8 cellular contexts compared by ENCODE assay signal in genomic region chr13:94548382-94549240, GRCh38. TPM values are rescaled to one million over a fixed set of nuclear protein-coding genes. Genes with fewer than 3 reads are reported as not detected.
A peak's percentile ranks its signal among the peaks of the same experiment; 100 is the strongest.
DNase-seq lines count a peak whose midpoint lies in the region; ATAC-seq and FAIRE-seq lines count a peak whose summit lies in the region.

No MANE protein-coding gene starts in this region.

- WGBS in adipose tissue, 3 donors, result 11% methylated on average over 25 of the region's 25 CpGs
- 11% methylated on average over 25 of the region's 25 CpGs for WGBS in right cardiac atrium

- no peak for FAIRE-seq in GM19239 (lab: Jason Lieb, UNC)

- H3K4me3 ChIP-seq in right cardiac atrium (ENCODE audit: low read length), result peak overlapping the region; percentile 84

- H3K27me3 ChIP-seq in right cardiac atrium (ENCODE audit: control insufficient read depth, insufficient read depth), result no peaks in the 10 kb centered on the region

- ATAC-seq in HG03196 (IDR thresholded peaks at IDR 0.05; ENCODE audit: unreplicated experiment) (peak; percentile 59), right cardiac atrium (peak; percentile 60 to 62)

- H3K27ac ChIP-seq in adipose tissue (ENCODE audit: low read depth, low read length) (peak overlapping the region; percentile 2), right cardiac atrium (ENCODE audit: low read length) (peak overlapping the region; percentile 74)

- no peaks in the 10 kb centered on the region for H3K9me3 ChIP-seq in right cardiac atrium (ENCODE audit: control insufficient read depth, low read length)

- intact Hi-C loops in right cardiac atrium (cut with DNase I), result loop anchor here in 1 of 4 donors (10.0 kb wide), 1 partner anchor 46 kb away; the partner anchor contains the start of gene TGDS

- DNase-seq in COLO668 (lab: John Stamatoyannopoulos, UW; ENCODE audit: unreplicated experiment) (peak; percentile 94), GM19239 (ENCODE audit: insufficient read length, low spot score) (peak; percentile 2), NOMO-1 treated with DMSO at 0.1 percent for 48 hours (lab: John Stamatoyannopoulos, UW; ENCODE audit: unreplicated experiment) (peak; percentile 19), right cardiac atrium (peak in 1 of 3 donors; percentile 83), pulmonary artery endothelial cell (ENCODE audit: low read depth, low spot score) (peak; percentile 3), NCI-H2196 treated with DMSO at 0.1 percent for 48 hours (lab: John Stamatoyannopoulos, UW; ENCODE audit: unreplicated experiment) (no peak)

- no peaks in the 10 kb centered on the region for H3K4me1 ChIP-seq in right cardiac atrium (ENCODE audit: control insufficient read depth, insufficient read depth, low read length)

RNA-seq across cellular contexts. Expression of gene TGDS, which starts 47.3 kb away (rescaled TPM):
- 10 to 100 TPM in 2 of 3 donors, 1 to 10 TPM in 1; 5.2 to 17.7 (median 11.1) TPM for polyA plus RNA-seq in adipose tissue
- total RNA-seq in right cardiac atrium, result 1 to 10 TPM; 5.2 to 5.8 (median 5.5) TPM
- 4.9 TPM for polyA plus RNA-seq in right cardiac atrium
- total RNA-seq in pulmonary artery endothelial cell, result 13.8 and 17.8 TPM in 2 replicates

RNA-seq across cellular contexts. Expression of gene GPR180, which starts 53.0 kb away (rescaled TPM):
- 1 to 10 TPM; 1.8 to 6.5 (median 3.3) TPM for polyA plus RNA-seq in adipose tissue
- total RNA-seq in right cardiac atrium, result 1 to 10 TPM; 3.4 to 4.8 (median 4.1) TPM
- 1.6 TPM for polyA plus RNA-seq in right cardiac atrium
- 11.1 and 18.7 TPM in 2 replicates for total RNA-seq in pulmonary artery endothelial cell
